ENCODE assay signal across 8 cellular contexts in genomic region chr22:36379593-36380361, GRCh38. TPM values are rescaled to one million over a fixed set of nuclear protein-coding genes. Genes with fewer than 3 reads are reported as not detected.
DNase-seq lines count a peak whose midpoint lies in the region; ATAC-seq and TF ChIP-seq lines count a peak whose summit lies in the region.

No MANE protein-coding gene starts in this region.

- no peaks in the 10 kb centered on the region for H3K9me3 Mint-ChIP-seq in activated CD8-positive, alpha-beta T cell treated with anti-CD3 and anti-CD28 coated beads for 36 hours
- no peaks in the 10 kb centered on the region for H3K9me3 Mint-ChIP-seq in stimulated activated naive CD8-positive, alpha-beta T cell treated with anti-CD3 and anti-CD28 coated beads, Interleukin-15, Interleukin-2, amounts not matched to agents 100 ng/mL and 50 ng/mL, for 24 hours

- H3K36me3 Mint-ChIP-seq in activated CD8-positive, alpha-beta T cell treated with anti-CD3 and anti-CD28 coated beads for 36 hours (ENCODE audit: low read depth), result peaks cover 75% of the 10 kb centered on the region
- peaks cover 65% of the 10 kb centered on the region for H3K36me3 Mint-ChIP-seq in stimulated activated naive CD8-positive, alpha-beta T cell treated with anti-CD3 and anti-CD28 coated beads, Interleukin-15, Interleukin-2, amounts not matched to agents 100 ng/mL and 50 ng/mL, for 24 hours (ENCODE audit: low read depth)

- H3K36me3 ChIP-seq in H7 (replicated peaks; ENCODE audit: control insufficient read depth, insufficient read depth, low read length) (no peaks in the 10 kb centered on the region; the same call in none of the 2 replicates), gastroesophageal sphincter (peaks cover 0 to 18% of the 10 kb centered on the region in 2 donors)

- no peaks in the 10 kb centered on the region for H3K27me3 Mint-ChIP-seq in activated CD8-positive, alpha-beta T cell treated with anti-CD3 and anti-CD28 coated beads for 36 hours
- no peaks in the 10 kb centered on the region for H3K27me3 Mint-ChIP-seq in stimulated activated naive CD8-positive, alpha-beta T cell treated with anti-CD3 and anti-CD28 coated beads, Interleukin-15, Interleukin-2, amounts not matched to agents 100 ng/mL and 50 ng/mL, for 24 hours

- TF ChIP-seq POLR2A in gastroesophageal sphincter (IDR thresholded peaks at IDR 0.05), result no peak

- 30% methylated on average over 4 of the region's 16 CpGs; no CpG with 5 or more reads in 1 of the 2 donors for WGBS in gastroesophageal sphincter (ENCODE audit: low coverage in 1 of 2), 2 donors

- TF ChIP-seq EP300 in gastroesophageal sphincter (IDR thresholded peaks at IDR 0.05), result no peak

- POLR2A ChIA-PET in activated CD8-positive, alpha-beta T cell treated with anti-CD3 and anti-CD28 coated beads for 36 hours (lab: Charles Lee), result interaction anchor here (0.8 to 42.1 kb wide), 5 partner anchors 9 to 102 kb away, joined by 3 to 1125 read pairs (median 26); partner anchors contain the start of gene TXN2

- peak; percentile 29 for ATAC-seq in activated CD8-positive, alpha-beta T cell treated with anti-CD3 and anti-CD28 coated beads for 36 hours
- ATAC-seq in gastroesophageal sphincter (peak; percentile 30), HG02642 (IDR thresholded peaks at IDR 0.05; ENCODE audit: poor library complexity, unreplicated experiment) (no peak)

- intact Hi-C loops in activated CD8-positive, alpha-beta T cell treated with anti-CD3 and anti-CD28 coated beads for 36 hours (cut with micrococcal nuclease), result loop anchor here (5.0 kb wide), 1 partner anchor 47 kb away; no protein-coding TSS in a partner anchor

- H3K4me1 Mint-ChIP-seq in activated CD8-positive, alpha-beta T cell treated with anti-CD3 and anti-CD28 coated beads for 36 hours (ENCODE audit: low read depth), result peaks cover 86% of the 10 kb centered on the region
- H3K4me1 Mint-ChIP-seq in stimulated activated naive CD8-positive, alpha-beta T cell treated with anti-CD3 and anti-CD28 coated beads, Interleukin-15, Interleukin-2, amounts not matched to agents 100 ng/mL and 50 ng/mL, for 24 hours (ENCODE audit: low read depth), result peaks cover 98% of the 10 kb centered on the region

- CTCF ChIA-PET in activated CD8-positive, alpha-beta T cell treated with anti-CD3 and anti-CD28 coated beads for 36 hours (lab: Charles Lee), result interaction anchor here (0.6 to 4.5 kb wide), 11 partner anchors 10 to 107 kb away, joined by 3 to 30 read pairs (median 6); no protein-coding TSS in a partner anchor

- H3K27ac Mint-ChIP-seq in activated CD8-positive, alpha-beta T cell treated with anti-CD3 and anti-CD28 coated beads for 36 hours, result peak overlapping the region; percentile 96
- H3K27ac Mint-ChIP-seq in stimulated activated naive CD8-positive, alpha-beta T cell treated with anti-CD3 and anti-CD28 coated beads, Interleukin-15, Interleukin-2, amounts not matched to agents 100 ng/mL and 50 ng/mL, for 24 hours, result peak overlapping the region; percentile 95

- H3K4me3 ChIP-seq in H7 (ENCODE audit: insufficient read depth, low read depth, low read length) (no peak overlapping the region), gastroesophageal sphincter (peak overlapping the region in 1 of 2 donors; percentile 24)

- DNase-seq in H7 (peak; percentile 58), HuH-7 (ENCODE audit: low spot score) (no peak), mesenteric fat pad (ENCODE audit: low spot score) (no peak)
- DNase-seq in activated CD8-positive, alpha-beta T cell treated with anti-CD3 and anti-CD28 coated beads for 36 hours, result peak; percentile 61
- no peak for DNase-seq in stimulated activated CD4-positive, alpha-beta T cell treated with anti-CD3 and anti-CD28 coated beads, Interleukin-2, amount 100 ng/mL, for 48 hours

- H3K27me3 ChIP-seq in H7 (ENCODE audit: control insufficient read depth, insufficient read depth, low read length) (no peaks in the 10 kb centered on the region), gastroesophageal sphincter (no peaks in the 10 kb centered on the region)

- H3K27ac ChIP-seq in gastroesophageal sphincter, result peak overlapping the region; percentile 61 to 100 (median 100)

- peaks cover 0 to 100% (median 80%) of the 10 kb centered on the region in 3 donors for H3K4me1 ChIP-seq in gastroesophageal sphincter

- H3K9me3 ChIP-seq in gastroesophageal sphincter, result no peaks in the 10 kb centered on the region

- peak overlapping the region; percentile 72 for H3K4me3 Mint-ChIP-seq in activated CD8-positive, alpha-beta T cell treated with anti-CD3 and anti-CD28 coated beads for 36 hours
- H3K4me3 Mint-ChIP-seq in stimulated activated naive CD8-positive, alpha-beta T cell treated with anti-CD3 and anti-CD28 coated beads, Interleukin-15, Interleukin-2, amounts not matched to agents 100 ng/mL and 50 ng/mL, for 24 hours, result peak overlapping the region; percentile 82

- TF ChIP-seq CTCF in activated CD8-positive, alpha-beta T cell treated with anti-CD3 and anti-CD28 coated beads for 36 hours (IDR thresholded peaks at IDR 0.05), result no peak
- no peak for TF ChIP-seq CTCF in gastroesophageal sphincter (IDR thresholded peaks at IDR 0.05)

RNA-seq across cellular contexts. Expression of gene MYH9, which starts 8.0 kb away (rescaled TPM):
- 117 and 149 TPM in 2 replicates for total RNA-seq in H7 (2014; rRNA removed; shearing (Covaris generic))
- total RNA-seq in activated CD8-positive, alpha-beta T cell treated with anti-CD3 and anti-CD28 coated beads for 36 hours, result 100 to 1,000 TPM; 624 to 679 TPM
- 100 to 1,000 TPM; 304 to 366 (median 322) TPM for total RNA-seq in gastroesophageal sphincter
- total RNA-seq in mesenteric fat pad, result 673 TPM

Comparison
In these comparisons a context has a peak if more than half of its experiments do, and no peak if none do; other contexts are left out.
1. DNase-seq: peak in H7 (single experiment) and activated CD8-positive, alpha-beta T cell treated with anti-CD3 and anti-CD28 coated beads for 36 hours (single experiment); none in HuH-7 (single experiment), mesenteric fat pad (single experiment) and stimulated activated CD4-positive, alpha-beta T cell treated with anti-CD3 and anti-CD28 coated beads, Interleukin-2, amount 100 ng/mL, for 48 hours (0 of 2).